28 cellular contexts compared by ENCODE assay signal in genomic region chr2:71898375-71898774, GRCh38.
"Had no signal": no experiment of that assay in that cellular context is flagged by ENCODE, and none has a peak within 500 bp of the region (broad histone marks: within the 10 kb centered on the region; RNA-seq: fewer than 3 reads in every experiment).

No MANE protein-coding gene starts in this region.

- H3K4me3 ChIP-seq: cardiac muscle cell, MG63, SJSA1 had no signal

- H3K36me3 Mint-ChIP-seq: activated naive CD8-positive, alpha-beta T cell treated with anti-CD3 and anti-CD28 coated beads for 36 hours had no signal

- H3K27ac ChIP-seq: cardiac muscle cell, SJSA1 had no signal

- ATAC-seq: activated CD8-positive, alpha-beta T cell treated with anti-CD3 and anti-CD28 coated beads, Interleukin-2, amount 10 ng/mL, durations not matched to agents 7 days and 5 days; Panc1 had no signal

- H3K4me3 Mint-ChIP-seq: activated CD4-positive, alpha-beta T cell treated with anti-CD3 and anti-CD28 coated beads, Interleukin-2, amount 10 ng/mL, durations not matched to agents 24 days and 14 days; activated CD8-positive, alpha-beta T cell treated with anti-CD3 and anti-CD28 coated beads, Interleukin-2, amount 10 ng/mL, durations not matched to agents 7 days and 5 days; activated naive CD8-positive, alpha-beta T cell treated with anti-CD3 and anti-CD28 coated beads for 36 hours; central memory CD8-positive, alpha-beta T cell; T-helper 1 cell treated with Interleukin-12 subunit alpha and Interleukin-12 subunit beta and Interleukin-4 antibody, amounts not matched to agents 30 μg/mL and 1 μg/mL, for 36 hours; T-helper 2 cell treated with Interferon-gamma antibody and Interleukin-4, amounts not matched to agents 5 μg/mL and 100 μg/mL, for 36 hours had no signal

- H3K27ac Mint-ChIP-seq: activated CD4-positive, alpha-beta T cell treated with anti-CD3 and anti-CD28 coated beads, Interleukin-2, amount 10 ng/mL, durations not matched to agents 24 days and 14 days; activated CD8-positive, alpha-beta T cell treated with anti-CD3 and anti-CD28 coated beads, Interleukin-2, amount 10 ng/mL, durations not matched to agents 7 days and 5 days; activated naive CD8-positive, alpha-beta T cell treated with anti-CD3 and anti-CD28 coated beads for 36 hours; T-helper 1 cell treated with Interleukin-12 subunit alpha and Interleukin-12 subunit beta and Interleukin-4 antibody, amounts not matched to agents 30 μg/mL and 1 μg/mL, for 36 hours; T-helper 2 cell treated with Interferon-gamma antibody and Interleukin-4, amounts not matched to agents 5 μg/mL and 100 μg/mL, for 36 hours had no signal

- H3K4me1 ChIP-seq: SJSA1 had no signal

- H3K9me3 ChIP-seq: MG63, SK-N-SH had no signal

- H3K4me1 Mint-ChIP-seq: activated CD4-positive, alpha-beta T cell treated with anti-CD3 and anti-CD28 coated beads, Interleukin-2, amount 10 ng/mL, durations not matched to agents 24 days and 14 days; activated naive CD8-positive, alpha-beta T cell treated with anti-CD3 and anti-CD28 coated beads for 36 hours; central memory CD8-positive, alpha-beta T cell had no signal

- H3K27me3 ChIP-seq: MG63, SJSA1 had no signal

- H3K36me3 ChIP-seq: cardiac muscle cell, MG63, SJSA1 had no signal

- DNase-seq: activated CD4-positive, alpha-beta T cell treated with anti-CD3 and anti-CD28 coated beads, Interleukin-2, amount 10 ng/mL, durations not matched to agents 24 days and 14 days; activated CD4-positive, alpha-beta T cell treated with anti-CD3 and anti-CD28 coated beads, Interleukin-2, amount 50 U/mL, for 4 hours; activated CD8-positive, alpha-beta T cell treated with anti-CD3 and anti-CD28 coated beads, Interleukin-2, amount 10 ng/mL, durations not matched to agents 7 days and 5 days; activated effector memory CD4-positive, alpha-beta T cell treated with anti-CD3 and anti-CD28 coated beads, Interleukin-2, amount 50 U/mL, for 16 hours; activated naive CD4-positive, alpha-beta T cell; activated naive CD4-positive, alpha-beta T cell treated with anti-CD3 and anti-CD28 coated beads, Interleukin-2, amount 50 U/mL, for 16 hours; activated naive CD8-positive, alpha-beta T cell treated with anti-CD3 and anti-CD28 coated beads for 36 hours; activated T-cell treated with anti-CD3 and anti-CD28 coated beads, Interleukin-2, amount 50 U/mL, for 48 hours; amniotic stem cell; aorta; Kasumi-1; KG1; MG63; NCI-H1048; NCI-H1105 treated with DMSO at 0.1 percent for 48 hours; NCI-H1436; NCI-H1694; NCI-H2029; NCI-H345; NCI-H524 treated with DMSO at 0.1 percent for 48 hours; SHP77; SK-N-SH had no signal

- H3K9me3 Mint-ChIP-seq: activated CD4-positive, alpha-beta T cell treated with anti-CD3 and anti-CD28 coated beads, Interleukin-2, amount 10 ng/mL, durations not matched to agents 24 days and 14 days; activated naive CD8-positive, alpha-beta T cell treated with anti-CD3 and anti-CD28 coated beads for 36 hours; central memory CD8-positive, alpha-beta T cell; T-helper 1 cell treated with Interleukin-12 subunit alpha and Interleukin-12 subunit beta and Interleukin-4 antibody, amounts not matched to agents 30 μg/mL and 1 μg/mL, for 36 hours; T-helper 2 cell treated with Interferon-gamma antibody and Interleukin-4, amounts not matched to agents 5 μg/mL and 100 μg/mL, for 36 hours had no signal
